ENCODE assay signal across 13 cellular contexts in the genomic region with DNA sequence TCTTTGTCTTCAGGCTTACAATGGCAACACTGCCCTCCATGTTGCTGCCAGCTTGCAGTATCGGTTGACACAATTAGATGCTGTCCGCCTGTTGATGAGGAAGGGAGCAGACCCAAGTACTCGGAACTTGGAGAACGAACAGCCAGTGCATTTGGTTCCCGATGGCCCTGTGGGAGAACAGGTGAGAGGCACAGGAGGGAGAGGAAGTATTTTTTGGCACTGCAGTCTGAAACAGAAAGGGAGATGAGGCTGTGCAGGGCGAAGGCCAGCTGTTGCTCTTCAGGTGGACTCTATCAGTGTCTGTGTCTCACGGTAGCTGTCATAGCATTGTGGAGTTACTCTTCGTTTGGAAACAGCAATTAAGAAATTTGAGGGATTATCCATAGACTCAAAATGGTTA. TPM values are rescaled to one million over a fixed set of nuclear protein-coding genes. Genes with fewer than 3 reads are reported as not detected.
DNase-seq lines count a peak whose midpoint lies in the region; ATAC-seq, FAIRE-seq and TF ChIP-seq lines count a peak whose summit lies in the region.
"Had no signal": no experiment of that assay in that cellular context is flagged by ENCODE, and none has a peak within 500 bp of the region (broad histone marks: within the 10 kb centered on the region; RNA-seq: fewer than 3 reads in every experiment).

No MANE protein-coding gene starts in this region.

- H3K4me1 ChIP-seq in CD4-positive, CD25-positive, alpha-beta regulatory T cell (ENCODE audit: control insufficient read depth, insufficient read depth, low read length, poor library complexity, severe bottlenecking), result peaks cover 19% of the 10 kb centered on the region
- H3K4me1 ChIP-seq in H9 (ENCODE audit: insufficient read depth, low read length), result no peaks in the 10 kb centered on the region
- H3K4me1 ChIP-seq in naive thymus-derived CD4-positive, alpha-beta T cell (ENCODE audit: control insufficient read depth in 2 of 2, insufficient read depth in 2 of 2, low read length in 2 of 2), result peaks cover 5 to 42% of the 10 kb centered on the region in 2 donors

- H2BK5ac ChIP-seq in H9 (ENCODE audit: insufficient read length, low read length), result no peak overlapping the region

- no peak overlapping the region for H3K56ac ChIP-seq in H9 (ENCODE audit: insufficient read length, low read depth, low read length)

- TF ChIP-seq CTCF in H9 (conservative IDR thresholded peaks at IDR 0.05) (no peak), chondrocyte (IDR thresholded peaks at IDR 0.05) (no peak), nephron progenitor cell (IDR thresholded peaks at IDR 0.05) (no peak), glutamatergic neuron (IDR thresholded peaks at IDR 0.05; ENCODE audit: partially characterized antibody, unreplicated experiment) (no peak)

- H4K8ac ChIP-seq in H9 (replicated peaks; ENCODE audit: insufficient read length, low read depth, low read length), result no peak overlapping the region

- H3K14ac ChIP-seq in H9 (ENCODE audit: insufficient read depth, low read length), result no peak overlapping the region

- H3K27me3 Mint-ChIP-seq in CD4-positive, CD25-positive, alpha-beta regulatory T cell, result no peaks in the 10 kb centered on the region
- H3K27me3 Mint-ChIP-seq in H9 (ENCODE audit: low read depth), result no peaks in the 10 kb centered on the region; the same call in 1 of the 2 replicates
- H3K27me3 Mint-ChIP-seq in chondrocyte (ENCODE audit: low read depth), result no peaks in the 10 kb centered on the region
- no peaks in the 10 kb centered on the region for H3K27me3 Mint-ChIP-seq in naive thymus-derived CD4-positive, alpha-beta T cell
- H3K27me3 Mint-ChIP-seq in nephron progenitor cell (ENCODE audit: low read depth, poor library complexity), result no peaks in the 10 kb centered on the region
- H3K27me3 Mint-ChIP-seq in glutamatergic neuron (ENCODE audit: unreplicated experiment), result no peaks in the 10 kb centered on the region

- H3K4ac ChIP-seq in H9 (ENCODE audit: low read depth, low read length), result no peak overlapping the region

- H3K79me1 ChIP-seq in H9 (ENCODE audit: insufficient read depth, low read depth, low read length, poor library complexity, severe bottlenecking), result no peaks in the 10 kb centered on the region

- POLR2A ChIA-PET in naive thymus-derived CD4-positive, alpha-beta T cell (lab: Charles Lee), result interaction anchor here (0.6 to 1.2 kb wide), 4 partner anchors 10 to 180 kb away, joined by 3 to 4 read pairs (median 4); no protein-coding TSS in a partner anchor

- FAIRE-seq in GM19239 (lab: Jason Lieb, UNC), result no peak

- H3K79me2 ChIP-seq in H9 (ENCODE audit: insufficient read depth, low read length), result no peaks in the 10 kb centered on the region

- no peak overlapping the region for H2BK12ac ChIP-seq in H9 (ENCODE audit: insufficient read length, low read depth, low read length)

- H3K4me3 Mint-ChIP-seq in CD4-positive, CD25-positive, alpha-beta regulatory T cell, result peak overlapping the region in 3 of 4 donors; percentile 18 to 66 (median 39)
- H3K4me3 Mint-ChIP-seq in H9 (no peak overlapping the region), chondrocyte (ENCODE audit: unreplicated experiment) (no peak overlapping the region), nephron progenitor cell (no peak overlapping the region), glutamatergic neuron (ENCODE audit: unreplicated experiment) (no peak overlapping the region)
- H3K4me3 Mint-ChIP-seq in naive thymus-derived CD4-positive, alpha-beta T cell, result peak overlapping the region in 9 of 10 donors; percentile 10 to 46 (median 26)

- no peaks in the 10 kb centered on the region for H4K20me1 ChIP-seq in H9 (ENCODE audit: control insufficient read depth, insufficient read depth, insufficient read length)

- no peak overlapping the region for H2BK20ac ChIP-seq in H9 (ENCODE audit: low read depth, low read length, poor library complexity, severe bottlenecking)

- H3K23ac ChIP-seq in H9 (ENCODE audit: insufficient read length, low read depth, low read length), result no peak overlapping the region

- no peak overlapping the region for H3K4me2 ChIP-seq in H9 (ENCODE audit: insufficient read depth, insufficient read length, low read length)

- no peaks in the 10 kb centered on the region for H3K23me2 ChIP-seq in H9 (ENCODE audit: insufficient read length, low read depth, low read length, poor library complexity, severe bottlenecking)

- H3K36me3 ChIP-seq in CD4-positive, CD25-positive, alpha-beta regulatory T cell (ENCODE audit: control insufficient read depth, insufficient read depth, low read length), result peaks cover 98% of the 10 kb centered on the region
- peaks cover 62 to 81% (median 63%) of the 10 kb centered on the region in 3 experiments for H3K36me3 ChIP-seq in naive thymus-derived CD4-positive, alpha-beta T cell (ENCODE audit: control insufficient read depth in 2 of 3, insufficient read depth in 3 of 3, low read length in 3 of 3)

- no peak for ATAC-seq in CD4-positive, CD25-positive, alpha-beta regulatory T cell (ENCODE audit: low read depth in 2 of 2)
- ATAC-seq in naive thymus-derived CD4-positive, alpha-beta T cell, result peak; percentile 10

- no peak overlapping the region for H4K5ac ChIP-seq in H9 (ENCODE audit: insufficient read length, low read depth, low read length)

- H2BK120ac ChIP-seq in H9 (ENCODE audit: low read depth, low read length, poor library complexity, severe bottlenecking), result no peak overlapping the region

- H3K4me1 Mint-ChIP-seq in CD4-positive, CD25-positive, alpha-beta regulatory T cell, result peaks cover 23 to 94% (median 72%) of the 10 kb centered on the region in 4 donors
- no peaks in the 10 kb centered on the region for H3K4me1 Mint-ChIP-seq in H9
- peaks cover 29% of the 10 kb centered on the region for H3K4me1 Mint-ChIP-seq in chondrocyte (ENCODE audit: low read depth)
- H3K4me1 Mint-ChIP-seq in naive thymus-derived CD4-positive, alpha-beta T cell, result peaks cover 31 to 84% (median 72%) of the 10 kb centered on the region in 7 donors
- H3K4me1 Mint-ChIP-seq in nephron progenitor cell, result no peaks in the 10 kb centered on the region
- no peaks in the 10 kb centered on the region for H3K4me1 Mint-ChIP-seq in glutamatergic neuron (ENCODE audit: low read depth, unreplicated experiment)

- no peak overlapping the region for H2AFZ ChIP-seq in H9 (ENCODE audit: low read length)

- no peaks in the 10 kb centered on the region for H3K27me3 ChIP-seq in CD4-positive, CD25-positive, alpha-beta regulatory T cell (ENCODE audit: control insufficient read depth, insufficient read depth, low read length)
- H3K27me3 ChIP-seq in H9 (ENCODE audit: insufficient read depth, low read length), result no peaks in the 10 kb centered on the region
- no peaks in the 10 kb centered on the region for H3K27me3 ChIP-seq in naive thymus-derived CD4-positive, alpha-beta T cell (ENCODE audit: control insufficient read depth in 2 of 2, insufficient read depth in 2 of 2, low read length in 2 of 2)

- CTCF ChIA-PET in naive thymus-derived CD4-positive, alpha-beta T cell (lab: Charles Lee), result interaction anchor here (1.3 kb wide), 1 partner anchor 26 kb away, joined by 3 read pairs; no protein-coding TSS in a partner anchor

- H3K4me3 ChIP-seq in CD4-positive, CD25-positive, alpha-beta regulatory T cell (ENCODE audit: low read depth, low read length), result peak overlapping the region; percentile 34
- no peak overlapping the region for H3K4me3 ChIP-seq in naive thymus-derived CD4-positive, alpha-beta T cell (ENCODE audit: low read length)

- H4K91ac ChIP-seq in H9 (ENCODE audit: insufficient read length, low read depth, low read length), result no peak overlapping the region

- no peak overlapping the region for H2BK15ac ChIP-seq in H9 (ENCODE audit: low read depth, low read length)

- peaks cover 79% of the 10 kb centered on the region for H3K36me3 Mint-ChIP-seq in CD4-positive, CD25-positive, alpha-beta regulatory T cell
- H3K36me3 Mint-ChIP-seq in H9 (ENCODE audit: insufficient read depth in 1 of 3, low read depth in 3 of 3), result peaks cover 50 to 84% (median 83%) of the 10 kb centered on the region in 3 experiments; a peak in 6 of 7 replicates
- peaks cover 68% of the 10 kb centered on the region for H3K36me3 Mint-ChIP-seq in chondrocyte (ENCODE audit: low read depth)
- H3K36me3 Mint-ChIP-seq in naive thymus-derived CD4-positive, alpha-beta T cell, result peaks cover 32 to 88% (median 70%) of the 10 kb centered on the region in 5 donors
- peaks cover 62% of the 10 kb centered on the region for H3K36me3 Mint-ChIP-seq in nephron progenitor cell (ENCODE audit: low read depth)
- H3K36me3 Mint-ChIP-seq in glutamatergic neuron (ENCODE audit: unreplicated experiment), result no peaks in the 10 kb centered on the region

- peak overlapping the region in 2 of 3 donors; percentile 45 to 71 for H3K27ac Mint-ChIP-seq in CD4-positive, CD25-positive, alpha-beta regulatory T cell
- H3K27ac Mint-ChIP-seq in H9 (peak overlapping the region in 2 of 3 experiments; percentile 66 to 79; a peak in 4 of 7 replicates), chondrocyte (ENCODE audit: unreplicated experiment) (peak overlapping the region; percentile 35), nephron progenitor cell (no peak overlapping the region), glutamatergic neuron (ENCODE audit: unreplicated experiment) (no peak overlapping the region)
- H3K27ac Mint-ChIP-seq in naive thymus-derived CD4-positive, alpha-beta T cell, result peak overlapping the region in 8 of 9 donors; percentile 8 to 88 (median 66)

- DNase-seq in CD4-positive, CD25-positive, alpha-beta regulatory T cell, result no peak
- no peak for DNase-seq in H9
- DNase-seq in chondrocyte (ENCODE audit: low spot score), result no peak
- DNase-seq in naive thymus-derived CD4-positive, alpha-beta T cell, result peak in 1 of 9 donors; percentile 3
- DNase-seq in nephron progenitor cell, result no peak
- DNase-seq in glutamatergic neuron, result no peak
- DNase-seq in stimulated activated CD8-positive, alpha-beta memory T cell treated with anti-CD3 and anti-CD28 coated beads, Interleukin-4, amount 100 ng/mL, for 48 hours, result no peak
- DNase-seq in GM19239 (ENCODE audit: insufficient read length, low spot score), result no peak
- DNase-seq: KG1; NCI-H1694 treated with DMSO at 0.1 percent for 48 hours; NCI-H748 treated with DMSO at 0.1 percent for 48 hours; stimulated activated CD4-positive, alpha-beta T cell treated with anti-CD3 and anti-CD28 coated beads, Interleukin-4, amount 100 ng/mL, for 1 hour had no signal

- no peak overlapping the region for H2AK5ac ChIP-seq in H9 (ENCODE audit: insufficient read length, low read length)

- intact Hi-C loops in naive thymus-derived CD4-positive, alpha-beta T cell (cut with micrococcal nuclease), result loop anchor here in 1 of 2 donors (10.0 kb wide), 1 partner anchor 1452 kb away; a partner anchor contains a TSS

- H3K9me3 Mint-ChIP-seq in CD4-positive, CD25-positive, alpha-beta regulatory T cell, result no peaks in the 10 kb centered on the region
- no peaks in the 10 kb centered on the region for H3K9me3 Mint-ChIP-seq in H9
- H3K9me3 Mint-ChIP-seq in chondrocyte (ENCODE audit: low read depth), result no peaks in the 10 kb centered on the region
- no peaks in the 10 kb centered on the region for H3K9me3 Mint-ChIP-seq in naive thymus-derived CD4-positive, alpha-beta T cell
- no peaks in the 10 kb centered on the region for H3K9me3 Mint-ChIP-seq in nephron progenitor cell
- H3K9me3 Mint-ChIP-seq in glutamatergic neuron (ENCODE audit: unreplicated experiment), result no peaks in the 10 kb centered on the region

- no peaks in the 10 kb centered on the region for H3K9me3 ChIP-seq in CD4-positive, CD25-positive, alpha-beta regulatory T cell (ENCODE audit: control insufficient read depth in 2 of 2, low read length in 2 of 2)
- no peaks in the 10 kb centered on the region for H3K9me3 ChIP-seq in H9 (ENCODE audit: control insufficient read depth, low read depth, low read length)
- no peaks in the 10 kb centered on the region for H3K9me3 ChIP-seq in naive thymus-derived CD4-positive, alpha-beta T cell (ENCODE audit: control insufficient read depth in 2 of 3, low read length in 3 of 3)

- no CpG with 5 or more reads among the region's 8 CpGs for WGBS in H9 (ENCODE audit: extremely low coverage, insufficient read length, low lambda C conversion rate)

- no peak overlapping the region for H3K27ac ChIP-seq in CD4-positive, CD25-positive, alpha-beta regulatory T cell (ENCODE audit: insufficient read depth, low read length, poor library complexity, severe bottlenecking)
- H3K27ac ChIP-seq in H9 (ENCODE audit: insufficient read length, low read depth, low read length), result no peak overlapping the region
- no peak overlapping the region for H3K27ac ChIP-seq in naive thymus-derived CD4-positive, alpha-beta T cell (ENCODE audit: low read depth, low read length)
- H3K27ac ChIP-seq: VCaP had no signal

- no peak overlapping the region for H3T11ph ChIP-seq in H9 (ENCODE audit: low read length)

- H3K9ac ChIP-seq in H9 (ENCODE audit: extremely low read depth, insufficient read length, low read length), result no peak overlapping the region

- H3K18ac ChIP-seq in H9 (ENCODE audit: insufficient read length, low read depth, low read length), result no peak overlapping the region

RNA-seq across cellular contexts. Expression of a gene that starts 8.0 kb away (rescaled TPM):
- 637 TPM for total RNA-seq in CD4-positive, CD25-positive, alpha-beta regulatory T cell
- polyA plus RNA-seq in CD4-positive, CD25-positive, alpha-beta regulatory T cell, result 10 to 100 TPM; 15.2 to 28.2 (median 21.6) TPM
- total RNA-seq in H9 (2021), result 11.1 TPM in 2 replicates
- 17.6 to 22.8 TPM (median 18.9 TPM) in 3 replicates for total RNA-seq in chondrocyte
- 100 to 1,000 TPM; 108 to 913 (median 140) TPM for total RNA-seq in naive thymus-derived CD4-positive, alpha-beta T cell
- 10 to 100 TPM; 21.0 to 30.8 TPM for polyA plus RNA-seq in naive thymus-derived CD4-positive, alpha-beta T cell
- total RNA-seq in glutamatergic neuron (ENCODE audit: unreplicated experiment), result 8.9 TPM

Comparison
In these comparisons a context has a peak if more than half of its experiments do, and no peak if none do; other contexts are left out.
1. H3K27ac Mint-ChIP-seq: peak in CD4-positive, CD25-positive, alpha-beta regulatory T cell (2 of 3), H9 (2 of 3), chondrocyte (single experiment) and naive thymus-derived CD4-positive, alpha-beta T cell (8 of 9); none in nephron progenitor cell (single experiment) and glutamatergic neuron (single experiment).
2. H3K4me3 Mint-ChIP-seq: peak in CD4-positive, CD25-positive, alpha-beta regulatory T cell (3 of 4) and naive thymus-derived CD4-positive, alpha-beta T cell (9 of 10); none in H9 (0 of 2), chondrocyte (single experiment), nephron progenitor cell (single experiment) and glutamatergic neuron (single experiment).